ENCODE assay signal across 32 cellular contexts in genomic region chr7:131149429-131149774, GRCh38.
"Had no signal": no experiment of that assay in that cellular context is flagged by ENCODE, and none has a peak within 500 bp of the region (broad histone marks: within the 10 kb centered on the region; RNA-seq: fewer than 3 reads in every experiment).

No MANE protein-coding gene starts in this region.

- DNase-seq: activated B cell treated with CpG ODN at 0.5 μM for 24 hours; activated CD4-positive, alpha-beta T cell treated with anti-CD3 and anti-CD28 coated beads for 48 hours; activated CD4-positive, alpha-beta T cell treated with anti-CD3 and anti-CD28 coated beads, Interleukin-2, amount 50 U/mL, for 1 hour; activated CD4-positive, alpha-beta T cell treated with anti-CD3 and anti-CD28 coated beads, Interleukin-2, amount 50 U/mL, for 48 hours; activated CD8-positive, alpha-beta memory T cell treated with anti-CD3 and anti-CD28 coated beads for 24 hours; activated CD8-positive, alpha-beta T cell treated with anti-CD3 and anti-CD28 coated beads for 36 hours; activated effector memory CD4-positive, alpha-beta T cell treated with Interleukin-2 at 50 U/mL for 16 hours; activated gamma-delta T cell treated with Interleukin-2 at 50 U/mL for 16 hours; activated naive CD4-positive, alpha-beta T cell treated with anti-CD3 and anti-CD28 coated beads, Interleukin-2, amount 50 U/mL, for 16 hours; activated naive CD4-positive, alpha-beta T cell treated with Interleukin-2 at 50 U/mL for 16 hours; activated T-cell treated with anti-CD3 and anti-CD28 coated beads, Interleukin-2, amount 50 U/mL, for 4 hours; amniotic stem cell; anterior cingulate cortex; brain microvascular endothelial cell; caudate nucleus; cortex of kidney; dermis blood vessel endothelial cell; effector CD4-positive, alpha-beta T cell; effector memory CD8-positive, alpha-beta T cell; erythroblast; esophagus squamous epithelium; glutamatergic neuron; heart left ventricle; T-helper 17 cell; T1000; WERI-Rb-1 had no signal

- FAIRE-seq: astrocyte, bronchial epithelial cell, colon, frontal cortex had no signal

- H3K9me3 ChIP-seq: esophagus squamous epithelium, heart left ventricle had no signal

- H3K27ac ChIP-seq: brain microvascular endothelial cell, esophagus squamous epithelium, heart left ventricle, WERI-Rb-1 had no signal

- ATAC-seq: activated CD4-positive, CD25-positive, alpha-beta regulatory T cell treated with anti-CD3 and anti-CD28 coated beads, Interleukin-2, amount 50 U/mL, for 24 hours; activated CD8-positive, alpha-beta T cell treated with anti-CD3 and anti-CD28 coated beads for 36 hours; activated T-cell treated with anti-CD3 and anti-CD28 coated beads, Interleukin-2, amount 50 U/mL, for 4 hours; activated T-helper 17 cell treated with anti-CD3 and anti-CD28 coated beads, Interleukin-2, amount 50 U/mL, for 72 hours; effector memory CD8-positive, alpha-beta T cell; heart left ventricle; T-helper 17 cell had no signal

- H3K4me3 ChIP-seq: esophagus squamous epithelium, heart left ventricle had no signal

- H3K36me3 ChIP-seq: brain microvascular endothelial cell, esophagus squamous epithelium, heart left ventricle, WERI-Rb-1 had no signal

- H3K4me1 ChIP-seq: esophagus squamous epithelium had no signal

- H3K27me3 ChIP-seq: brain microvascular endothelial cell, esophagus squamous epithelium, heart left ventricle had no signal
